ENCODE assay signal across 1 cellular context in the genomic region with DNA sequence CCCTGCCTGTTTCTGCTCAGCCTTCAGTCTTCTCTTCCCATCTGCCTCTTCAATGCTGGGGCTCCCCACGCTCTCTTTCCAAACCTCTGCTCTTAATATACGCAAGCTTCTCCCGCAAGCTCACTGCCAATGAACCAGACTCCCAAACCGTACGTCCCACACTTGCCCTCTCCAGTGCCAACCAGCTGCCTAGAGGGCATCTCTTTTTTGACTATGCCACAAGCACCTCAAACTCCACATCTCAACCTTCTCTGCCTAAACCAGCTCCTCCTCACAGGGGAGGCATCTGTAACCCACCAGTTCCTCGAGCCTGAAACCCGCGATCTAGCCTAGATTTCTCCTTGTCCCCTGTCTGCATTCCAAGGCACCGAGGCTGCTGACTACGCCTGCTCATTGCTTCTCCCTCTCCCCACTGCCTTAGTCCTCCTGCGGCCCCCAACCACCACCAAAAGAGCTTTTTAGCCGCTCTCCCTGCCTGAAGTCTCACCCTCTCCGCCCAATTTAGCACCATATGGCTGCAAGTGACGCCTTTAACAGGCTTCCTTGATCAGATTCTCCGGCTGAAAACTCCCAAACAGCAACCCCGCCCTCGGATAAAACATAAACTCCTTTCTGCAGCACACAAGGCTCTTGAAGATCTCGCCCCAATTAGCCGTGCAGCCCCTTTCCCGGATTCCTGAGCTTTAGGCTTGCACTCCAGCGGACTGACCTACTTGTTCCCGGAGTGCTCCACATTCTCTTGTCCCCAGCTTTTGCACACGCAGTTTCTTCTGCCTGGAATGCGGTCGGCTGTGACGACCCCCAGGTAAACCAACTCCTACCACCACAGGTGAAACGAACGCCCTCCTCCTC.
TF ChIP-seq lines count a peak whose summit lies in the region.

No MANE protein-coding gene starts in this region.

TF ChIP-seq in K562, 482 proteins besides CTCF, POLR2A, EP300 and RAD21 (continues in another document):
- no peak for TF ChIP-seq FOS (IDR thresholded peaks at IDR 0.05; ENCODE audit: extremely low read depth, insufficient read length)
- TF ChIP-seq ARHGAP35 (IDR thresholded peaks at IDR 0.05; ENCODE audit: partially characterized antibody) = no peak
- no peak for TF ChIP-seq SMAD4 (CRISPR knock-in tag; conservative IDR thresholded peaks at IDR 0.05)
- TF ChIP-seq, protein P1, sequence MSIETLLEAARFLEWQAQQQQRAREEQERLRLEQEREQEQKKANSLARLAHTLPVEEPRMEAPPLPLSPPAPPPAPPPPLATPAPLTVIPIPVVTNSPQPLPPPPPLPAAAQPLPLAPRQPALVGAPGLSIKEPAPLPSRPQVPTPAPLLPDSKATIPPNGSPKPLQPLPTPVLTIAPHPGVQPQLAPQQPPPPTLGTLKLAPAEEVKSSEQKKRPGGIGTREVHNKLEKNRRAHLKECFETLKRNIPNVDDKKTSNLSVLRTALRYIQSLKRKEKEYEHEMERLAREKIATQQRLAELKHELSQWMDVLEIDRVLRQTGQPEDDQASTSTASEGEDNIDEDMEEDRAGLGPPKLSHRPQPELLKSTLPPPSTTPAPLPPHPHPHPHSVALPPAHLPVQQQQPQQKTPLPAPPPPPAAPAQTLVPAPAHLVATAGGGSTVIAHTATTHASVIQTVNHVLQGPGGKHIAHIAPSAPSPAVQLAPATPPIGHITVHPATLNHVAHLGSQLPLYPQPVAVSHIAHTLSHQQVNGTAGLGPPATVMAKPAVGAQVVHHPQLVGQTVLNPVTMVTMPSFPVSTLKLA (conservative IDR thresholded peaks at IDR 0.05) = no peak
- TF ChIP-seq ADNP (tag; IDR thresholded peaks at IDR 0.05) = no peak
- peak; percentile 37; the same call in 1 of the 2 replicates for TF ChIP-seq FOXP1 (CRISPR knock-in tag; IDR thresholded peaks at IDR 0.05)
- peak; percentile 41 for TF ChIP-seq RBFOX2 (IDR thresholded peaks at IDR 0.05; ENCODE audit: low read depth, low read length)
- TF ChIP-seq ELF4 (CRISPR knock-in tag; IDR thresholded peaks at IDR 0.05) = no peak
- TF ChIP-seq HDAC1 (IDR thresholded peaks at IDR 0.05) = 0 out of 4 replicates have a peak, but pooled peaks of 1 of the 2 experiments have one; percentile 44
- TF ChIP-seq ELF1 (tag; IDR thresholded peaks at IDR 0.05) = no peak
- TF ChIP-seq ATF3 (IDR thresholded peaks at IDR 0.05) = no peak
- TF ChIP-seq ATF3 (CRISPR knock-in tag; conservative IDR thresholded peaks at IDR 0.05) = no peak
- TF ChIP-seq, protein P2, sequence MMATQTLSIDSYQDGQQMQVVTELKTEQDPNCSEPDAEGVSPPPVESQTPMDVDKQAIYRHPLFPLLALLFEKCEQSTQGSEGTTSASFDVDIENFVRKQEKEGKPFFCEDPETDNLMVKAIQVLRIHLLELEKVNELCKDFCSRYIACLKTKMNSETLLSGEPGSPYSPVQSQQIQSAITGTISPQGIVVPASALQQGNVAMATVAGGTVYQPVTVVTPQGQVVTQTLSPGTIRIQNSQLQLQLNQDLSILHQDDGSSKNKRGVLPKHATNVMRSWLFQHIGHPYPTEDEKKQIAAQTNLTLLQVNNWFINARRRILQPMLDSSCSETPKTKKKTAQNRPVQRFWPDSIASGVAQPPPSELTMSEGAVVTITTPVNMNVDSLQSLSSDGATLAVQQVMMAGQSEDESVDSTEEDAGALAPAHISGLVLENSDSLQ (IDR thresholded peaks at IDR 0.05) = no peak
- TF ChIP-seq TRIM24 (IDR thresholded peaks at IDR 0.05) = no peak
- no peak for TF ChIP-seq HNRNPLL (IDR thresholded peaks at IDR 0.05; ENCODE audit: low read depth, low read length, poor library complexity, severe bottlenecking)
- no peak for TF ChIP-seq SREBF1 (IDR thresholded peaks at IDR 0.05; ENCODE audit: borderline replicate concordance, low read depth, low read length)
- TF ChIP-seq POLR2H (tag; IDR thresholded peaks at IDR 0.05; ENCODE audit: low read depth) = no peak
- no peak for TF ChIP-seq SRF (CRISPR knock-in tag; IDR thresholded peaks at IDR 0.05)
- TF ChIP-seq SIRT6 (IDR thresholded peaks at IDR 0.05; ENCODE audit: low read depth, low read length) = no peak
- TF ChIP-seq POLR2AphosphoS5 (IDR thresholded peaks at IDR 0.05; ENCODE audit: control insufficient read depth, insufficient read depth, low read depth, low read length) = no peak
- no peak for TF ChIP-seq TSHZ1 (CRISPR knock-in tag; IDR thresholded peaks at IDR 0.05)
- no peak for TF ChIP-seq CREB3 (tag; conservative IDR thresholded peaks at IDR 0.05; ENCODE audit: low read depth)
- TF ChIP-seq, protein P3, sequence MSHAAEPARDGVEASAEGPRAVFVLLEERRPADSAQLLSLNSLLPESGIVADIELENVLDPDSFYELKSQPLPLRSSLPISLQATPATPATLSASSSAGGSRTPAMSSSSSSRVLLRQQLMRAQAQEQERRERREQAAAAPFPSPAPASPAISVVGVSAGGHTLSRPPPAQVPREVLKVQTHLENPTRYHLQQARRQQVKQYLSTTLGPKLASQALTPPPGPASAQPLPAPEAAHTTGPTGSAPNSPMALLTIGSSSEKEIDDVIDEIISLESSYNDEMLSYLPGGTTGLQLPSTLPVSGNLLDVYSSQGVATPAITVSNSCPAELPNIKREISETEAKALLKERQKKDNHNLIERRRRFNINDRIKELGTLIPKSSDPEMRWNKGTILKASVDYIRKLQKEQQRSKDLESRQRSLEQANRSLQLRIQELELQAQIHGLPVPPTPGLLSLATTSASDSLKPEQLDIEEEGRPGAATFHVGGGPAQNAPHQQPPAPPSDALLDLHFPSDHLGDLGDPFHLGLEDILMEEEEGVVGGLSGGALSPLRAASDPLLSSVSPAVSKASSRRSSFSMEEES (CRISPR knock-in tag; IDR thresholded peaks at IDR 0.05) = no peak
- TF ChIP-seq ARID3B (CRISPR knock-in tag; IDR thresholded peaks at IDR 0.05; ENCODE audit: borderline replicate concordance) = no peak
- no peak for TF ChIP-seq STAG1 (CRISPR knock-in tag; IDR thresholded peaks at IDR 0.05; ENCODE audit: borderline replicate concordance)
- TF ChIP-seq RREB1 (CRISPR knock-in tag; IDR thresholded peaks at IDR 0.05) = no peak
- no peak for TF ChIP-seq ZBTB11 (CRISPR knock-in tag; IDR thresholded peaks at IDR 0.05)
- TF ChIP-seq SMARCA5 (IDR thresholded peaks at IDR 0.05) = no peak
- no peak for TF ChIP-seq MXI1 (IDR thresholded peaks at IDR 0.05; ENCODE audit: low read depth, low read length)
- no peak for TF ChIP-seq ZNF253 (CRISPR knock-in tag; conservative IDR thresholded peaks at IDR 0.05)
- TF ChIP-seq NFXL1 (CRISPR knock-in tag; IDR thresholded peaks at IDR 0.05) = no peak
- TF ChIP-seq HLTF (IDR thresholded peaks at IDR 0.05) = no peak
- TF ChIP-seq ILF3 (IDR thresholded peaks at IDR 0.05; ENCODE audit: borderline replicate concordance) = no peak
- TF ChIP-seq PCBP2 (IDR thresholded peaks at IDR 0.05; ENCODE audit: low read depth, low read length, poor library complexity, severe bottlenecking) = no peak
